ENCODE assay signal across 14 cellular contexts in the genomic region with DNA sequence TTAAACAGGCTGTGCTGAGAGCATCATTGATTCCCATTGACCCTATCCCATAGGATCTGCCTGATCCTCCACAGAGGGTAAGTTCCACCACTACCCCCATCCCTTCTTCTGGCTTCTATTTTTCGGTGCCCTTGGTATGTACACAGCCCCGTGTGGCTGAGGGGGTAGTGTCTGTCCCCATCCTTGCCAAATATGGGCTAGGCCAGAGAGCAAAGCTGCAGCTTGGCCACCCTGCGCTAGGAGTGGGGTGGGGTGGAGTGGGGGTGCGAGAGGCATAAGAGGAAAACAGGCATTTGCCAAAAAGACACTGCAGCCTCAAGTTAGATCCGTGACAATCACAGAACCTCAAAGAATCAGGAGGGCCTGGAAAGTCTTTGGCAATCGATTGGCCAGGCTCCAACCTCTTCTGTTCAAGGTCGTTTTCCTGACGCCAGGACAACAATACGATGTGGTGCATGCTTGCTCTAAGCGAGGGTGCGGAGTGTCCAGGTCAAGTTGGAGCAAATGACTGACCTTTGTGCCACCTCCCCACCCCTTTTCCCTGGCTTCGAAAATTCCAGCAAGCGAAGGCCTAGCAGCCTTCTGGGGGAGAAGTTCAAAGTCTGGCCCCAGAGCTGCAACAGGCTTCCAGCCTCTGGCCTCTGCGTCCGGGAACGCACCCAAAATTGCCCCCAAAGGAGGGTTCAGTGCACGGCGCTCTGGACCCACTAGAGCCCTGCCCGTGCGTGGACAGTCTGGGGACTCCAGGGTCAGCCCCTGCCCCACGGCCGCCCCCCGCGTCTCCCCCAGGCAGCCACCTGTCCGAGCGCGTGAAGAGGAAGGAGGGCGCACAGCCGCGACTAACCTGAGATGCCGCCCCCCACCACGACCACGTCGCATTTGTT. TPM values are rescaled to one million over a fixed set of nuclear protein-coding genes. Genes with fewer than 3 reads are reported as not detected.
DNase-seq lines count a peak whose midpoint lies in the region; TF ChIP-seq lines count a peak whose summit lies in the region.
"Had no signal": no experiment of that assay in that cellular context is flagged by ENCODE, and none has a peak within 500 bp of the region (broad histone marks: within the 10 kb centered on the region; RNA-seq: fewer than 3 reads in every experiment).

No MANE protein-coding gene starts in this region.

- no peak overlapping the region for H3K9ac ChIP-seq in parathyroid adenoma

- H3K4me3 Mint-ChIP-seq in activated CD4-positive, alpha-beta memory T cell treated with anti-CD3 and anti-CD28 coated beads for 36 hours, result no peak overlapping the region
- H3K4me3 Mint-ChIP-seq: activated CD4-positive, alpha-beta T cell treated with anti-CD3 and anti-CD28 coated beads, Interleukin-2, amount 10 ng/mL, durations not matched to agents 7 days and 5 days; activated naive CD8-positive, alpha-beta T cell treated with anti-CD3 and anti-CD28 coated beads, Interleukin-2, amount 50 U/mL, for 24 hours had no signal

- no peaks in the 10 kb centered on the region for H3K9me2 ChIP-seq in hepatocyte (replicated peaks; ENCODE audit: insufficient read depth)

- in situ Hi-C loops in astrocyte of the cerebellum (cut with HindIII; ENCODE audit: low sequenced_read_pairs), result no loop called here

- H3K79me2 ChIP-seq in ACC112 (ENCODE audit: control insufficient read depth, insufficient read depth, low read length, unreplicated experiment) (no peaks in the 10 kb centered on the region), hepatocyte (no peaks in the 10 kb centered on the region), parathyroid adenoma (no peaks in the 10 kb centered on the region)

- peaks cover 16% of the 10 kb centered on the region for H3K27me3 ChIP-seq in ACC112 (ENCODE audit: insufficient read depth, low read length)
- no peaks in the 10 kb centered on the region for H3K27me3 ChIP-seq in hepatocyte
- H3K27me3 ChIP-seq in parathyroid adenoma (ENCODE audit: control insufficient read depth, insufficient read depth, low read length), result no peaks in the 10 kb centered on the region

- no peaks in the 10 kb centered on the region for H3K9me3 Mint-ChIP-seq in activated CD4-positive, alpha-beta memory T cell treated with anti-CD3 and anti-CD28 coated beads for 36 hours
- H3K9me3 Mint-ChIP-seq: activated CD4-positive, alpha-beta T cell treated with anti-CD3 and anti-CD28 coated beads, Interleukin-2, amount 10 ng/mL, durations not matched to agents 7 days and 5 days; activated naive CD8-positive, alpha-beta T cell treated with anti-CD3 and anti-CD28 coated beads, Interleukin-2, amount 50 U/mL, for 24 hours had no signal

- H3K4me2 ChIP-seq in hepatocyte (peak overlapping the region; percentile 77), parathyroid adenoma (ENCODE audit: low read length) (no peak overlapping the region)

- H3K27ac ChIP-seq in ACC112 (ENCODE audit: low read depth, low read length) (no peak overlapping the region), hepatocyte (peak overlapping the region; percentile 60), parathyroid adenoma (no peak overlapping the region)
- H3K27ac ChIP-seq: foreskin keratinocyte had no signal

- no peak for DNase-seq in astrocyte of the cerebellum (ENCODE audit: low read depth)
- DNase-seq in hepatocyte (ENCODE audit: low spot score), result peak; percentile 24
- DNase-seq in activated CD8-positive, alpha-beta memory T cell treated with anti-CD3 and anti-CD28 coated beads, Interleukin-2, amount 50 U/mL, for 48 hours, result no peak
- DNase-seq in activated CD4-positive, alpha-beta memory T cell treated with anti-CD3 and anti-CD28 coated beads for 36 hours, result no peak
- no peak for DNase-seq in NCI-H2107 (lab: John Stamatoyannopoulos, UW)
- DNase-seq in Ammon's horn (ENCODE audit: low spot score), result no peak
- DNase-seq: activated CD4-positive, alpha-beta T cell treated with anti-CD3 and anti-CD28 coated beads, Interleukin-2, amount 10 ng/mL, durations not matched to agents 7 days and 5 days; foreskin keratinocyte; IMR-90; SIG-M5 had no signal

- no peaks in the 10 kb centered on the region for H3K4me1 ChIP-seq in ACC112 (ENCODE audit: control insufficient read depth, insufficient read depth, low read length, unreplicated experiment)
- no peaks in the 10 kb centered on the region for H3K4me1 ChIP-seq in hepatocyte (ENCODE audit: insufficient read depth)
- H3K4me1 ChIP-seq in parathyroid adenoma, result no peaks in the 10 kb centered on the region

- intact Hi-C loops in activated CD4-positive, alpha-beta memory T cell treated with anti-CD3 and anti-CD28 coated beads for 36 hours (cut with micrococcal nuclease), result no loop called here

- H3K4me3 ChIP-seq in ACC112 (ENCODE audit: low read depth, low read length), result peak overlapping the region; percentile 33; the same call in 1 of the 2 replicates
- peak overlapping the region; percentile 20 for H3K4me3 ChIP-seq in astrocyte of the cerebellum (ENCODE audit: low read depth, low read length)
- peak overlapping the region; percentile 13 for H3K4me3 ChIP-seq in hepatocyte
- peak overlapping the region; percentile 11 for H3K4me3 ChIP-seq in parathyroid adenoma (ENCODE audit: low read depth, low read length)

- H3K27ac Mint-ChIP-seq in activated CD4-positive, alpha-beta memory T cell treated with anti-CD3 and anti-CD28 coated beads for 36 hours, result no peak overlapping the region
- H3K27ac Mint-ChIP-seq: activated CD4-positive, alpha-beta T cell treated with anti-CD3 and anti-CD28 coated beads, Interleukin-2, amount 10 ng/mL, durations not matched to agents 7 days and 5 days; activated naive CD8-positive, alpha-beta T cell treated with anti-CD3 and anti-CD28 coated beads, Interleukin-2, amount 50 U/mL, for 24 hours had no signal

- WGBS in hepatocyte (ENCODE audit: low lambda C conversion rate, missing lambda C conversion rate), result 58% methylated on average over 31 of the region's 34 CpGs

- H2AFZ ChIP-seq in ACC112 (ENCODE audit: low read length, unreplicated experiment), result no peak overlapping the region
- H2AFZ ChIP-seq in hepatocyte, result no peak overlapping the region
- peak overlapping the region; percentile 53 for H2AFZ ChIP-seq in parathyroid adenoma

- CTCF ChIA-PET in activated CD4-positive, alpha-beta memory T cell treated with anti-CD3 and anti-CD28 coated beads for 36 hours (lab: Charles Lee), result no interaction called here

- no peaks in the 10 kb centered on the region for H3K9me3 ChIP-seq in hepatocyte (ENCODE audit: low read depth)
- no peaks in the 10 kb centered on the region for H3K9me3 ChIP-seq in parathyroid adenoma (ENCODE audit: control insufficient read depth, low read length)

- H3K36me3 ChIP-seq in ACC112 (ENCODE audit: insufficient read depth, low read length) (no peaks in the 10 kb centered on the region), hepatocyte (replicated peaks; ENCODE audit: insufficient read depth, low read depth) (no peaks in the 10 kb centered on the region), parathyroid adenoma (ENCODE audit: control insufficient read depth, insufficient read depth, low read length) (no peaks in the 10 kb centered on the region)

- H4K20me1 ChIP-seq in hepatocyte (ENCODE audit: insufficient read depth, poor library complexity, severe bottlenecking), result no peaks in the 10 kb centered on the region

- TF ChIP-seq CTCF in astrocyte of the cerebellum (IDR thresholded peaks at IDR 0.05; ENCODE audit: low read depth, low read length, missing control alignments), result no peak
- TF ChIP-seq CTCF in hepatocyte (IDR thresholded peaks at IDR 0.05; ENCODE audit: poor library complexity), result no peak
- no peak for TF ChIP-seq CTCF in parathyroid adenoma (IDR thresholded peaks at IDR 0.05)

- H3K4me1 Mint-ChIP-seq in activated CD4-positive, alpha-beta memory T cell treated with anti-CD3 and anti-CD28 coated beads for 36 hours (ENCODE audit: low read depth), result peaks cover 2% of the 10 kb centered on the region
- H3K4me1 Mint-ChIP-seq: activated CD4-positive, alpha-beta T cell treated with anti-CD3 and anti-CD28 coated beads, Interleukin-2, amount 10 ng/mL, durations not matched to agents 7 days and 5 days; neural crest cell had no signal

- H3K27me3 Mint-ChIP-seq in activated CD4-positive, alpha-beta memory T cell treated with anti-CD3 and anti-CD28 coated beads for 36 hours, result peaks cover 16% of the 10 kb centered on the region

- POLR2A ChIA-PET in activated CD4-positive, alpha-beta memory T cell treated with anti-CD3 and anti-CD28 coated beads for 36 hours (lab: Charles Lee), result no interaction called here

- H3K36me3 Mint-ChIP-seq in activated CD4-positive, alpha-beta memory T cell treated with anti-CD3 and anti-CD28 coated beads for 36 hours, result no peaks in the 10 kb centered on the region

RNA-seq across cellular contexts. Expression of gene MAOB, which starts 0.6 kb away (rescaled TPM):
- 47.0 and 54.8 TPM in 2 replicates for total RNA-seq in hepatocyte
- polyA plus RNA-seq in hepatocyte, result 65.1 and 80.5 TPM in 2 replicates
- under 1 TPM; 0.19 to 0.27 TPM for total RNA-seq in activated CD4-positive, alpha-beta memory T cell treated with anti-CD3 and anti-CD28 coated beads for 36 hours
- total RNA-seq: activated CD4-positive, alpha-beta T cell treated with anti-CD3 and anti-CD28 coated beads, Interleukin-2, amount 10 ng/mL, durations not matched to agents 7 days and 5 days; foreskin keratinocyte had no signal
- polyA plus RNA-seq: foreskin keratinocyte had no signal

Comparison
In these comparisons a context has a peak if more than half of its experiments do, and no peak if none do; other contexts are left out.
1. RNA of gene MAOB, which starts 0.6 kb away (total RNA-seq): 47.0 to 54.8 TPM in hepatocyte; 0.19 to 0.27 TPM in activated CD4-positive, alpha-beta memory T cell treated with anti-CD3 and anti-CD28 coated beads for 36 hours; every median in the first group is over 10 times any median in the second.
2. Peak in every context shown above with its lines, with median percentiles within 50 percentile points of each other: H3K4me3 ChIP-seq.